ENCODE assay signal across 8 cellular contexts in genomic region chr17:38559025-38559879, GRCh38. TPM values are rescaled to one million over a fixed set of nuclear protein-coding genes. Genes with fewer than 3 reads are reported as not detected.
DNase-seq lines count a peak whose midpoint lies in the region; ATAC-seq and TF ChIP-seq lines count a peak whose summit lies in the region.

No MANE protein-coding gene starts in this region.

- peak; percentile 94 for DNase-seq in CD1c-positive myeloid dendritic cell (ENCODE audit: extremely low spot score)
- DNase-seq in Karpas-422 = peak; percentile 94
- peak; percentile 77 to 81 for DNase-seq in activated T-helper 1 cell treated with anti-CD3 and anti-CD28 coated beads, Interleukin-2, amount 50 U/mL, for 16 hours (ENCODE audit: low read depth in 1 of 2, low spot score in 1 of 2)
- DNase-seq in fibroblast of villous mesenchyme (ENCODE audit: low read depth) = peak; percentile 67
- no peak for DNase-seq in osteocyte (ENCODE audit: extremely low spot score, unreplicated experiment)
- DNase-seq in thoracic aorta (ENCODE audit: low spot score) = no peak

- H3K27ac ChIP-seq in Karpas-422 (ENCODE audit: low read length) (no peak overlapping the region), thoracic aorta (no peak overlapping the region)

- H3K4me1 ChIP-seq in Karpas-422 (ENCODE audit: low read length) (peaks cover 29% of the 10 kb centered on the region), thoracic aorta (ENCODE audit: control insufficient read depth in 1 of 2, low read depth in 2 of 2) (peaks cover 17 to 36% of the 10 kb centered on the region in 2 donors)

- peaks cover 7% of the 10 kb centered on the region; the same call in 1 of the 2 replicates for H4K20me1 ChIP-seq in Karpas-422 (ENCODE audit: insufficient read depth, low read depth, low read length)

- H3K27me3 ChIP-seq in Karpas-422 (ENCODE audit: low read length) (no peaks in the 10 kb centered on the region), thoracic aorta (replicated peaks; ENCODE audit: insufficient read depth) (peaks cover 22% of the 10 kb centered on the region)

- H3K36me3 ChIP-seq in Karpas-422 (ENCODE audit: insufficient read depth, low read length) (no peaks in the 10 kb centered on the region), thoracic aorta (no peaks in the 10 kb centered on the region)

- no peaks in the 10 kb centered on the region for H3K79me2 ChIP-seq in Karpas-422 (ENCODE audit: low read length)

- H3K4me2 ChIP-seq in Karpas-422 (ENCODE audit: low read depth, low read length, poor library complexity, severe bottlenecking) = peak overlapping the region; percentile 83

- H3K27ac Mint-ChIP-seq in osteocyte (ENCODE audit: unreplicated experiment) = no peak overlapping the region

- peak overlapping the region; percentile 70 for H3K4me3 ChIP-seq in Karpas-422 (ENCODE audit: low read length)
- H3K4me3 ChIP-seq in fibroblast of villous mesenchyme (ENCODE audit: low read depth, low read length) = peak overlapping the region; percentile 56
- H3K4me3 ChIP-seq in thoracic aorta = peak overlapping the region; percentile 67

- H3K4me1 Mint-ChIP-seq in osteocyte (ENCODE audit: unreplicated experiment) = peaks cover 14% of the 10 kb centered on the region

- no peaks in the 10 kb centered on the region for H3K9me3 ChIP-seq in Karpas-422 (ENCODE audit: low read length)
- no peaks in the 10 kb centered on the region for H3K9me3 ChIP-seq in thoracic aorta

- TF ChIP-seq CTCF in fibroblast of villous mesenchyme (IDR thresholded peaks at IDR 0.05; ENCODE audit: insufficient read depth, low read depth, low read length) (no peak), osteocyte (IDR thresholded peaks at IDR 0.05) (no peak), thoracic aorta (IDR thresholded peaks at IDR 0.05) (no peak)

- H3K9ac ChIP-seq in Karpas-422 (ENCODE audit: low read length) = peak overlapping the region; percentile 62

- no peaks in the 10 kb centered on the region for H3K9me3 Mint-ChIP-seq in osteocyte (ENCODE audit: unreplicated experiment)

- peak overlapping the region; percentile 80 for H2AFZ ChIP-seq in Karpas-422 (ENCODE audit: low read length)

- peak overlapping the region; percentile 75 for H3K4me3 Mint-ChIP-seq in osteocyte (ENCODE audit: unreplicated experiment)

- ATAC-seq in GM21381 (IDR thresholded peaks at IDR 0.05; ENCODE audit: unreplicated experiment) = peak; percentile 66
- ATAC-seq in thoracic aorta (ENCODE audit: insufficient number of reproducible peaks, low FRiP score, low read depth) = no peak

- no peaks in the 10 kb centered on the region for H3K9me2 ChIP-seq in Karpas-422 (replicated peaks; ENCODE audit: insufficient read depth, low read length)

- H3K36me3 Mint-ChIP-seq in osteocyte (ENCODE audit: unreplicated experiment) = no peaks in the 10 kb centered on the region

- peaks cover 59% of the 10 kb centered on the region for H3K27me3 Mint-ChIP-seq in osteocyte (ENCODE audit: unreplicated experiment)

TF ChIP-seq in PFSK-1, 5 proteins besides CTCF, POLR2A, EP300 and RAD21:
- TF ChIP-seq TAF1 (IDR thresholded peaks at IDR 0.05; ENCODE audit: borderline replicate concordance, insufficient read depth, low read length) = no peak
- peak; percentile 48 for TF ChIP-seq FOXP2 (optimal IDR thresholded peaks at IDR 0.05; ENCODE audit: borderline replicate concordance, extremely low read depth, extremely low read length, insufficient read depth)
- no peak for TF ChIP-seq POLR2AphosphoS5 (IDR thresholded peaks at IDR 0.05; ENCODE audit: low read depth, low read length)
- no peak for TF ChIP-seq REST (IDR thresholded peaks at IDR 0.05; ENCODE audit: insufficient read depth in 1 of 2, low read depth in 2 of 2, low read length in 2 of 2)
- no peak for TF ChIP-seq SIN3A (IDR thresholded peaks at IDR 0.05; ENCODE audit: borderline replicate concordance, insufficient read depth, low read length)

RNA-seq across cellular contexts. Expression of gene SRCIN1, which starts 46.5 kb away (rescaled TPM):
- 0.14 and 0.86 TPM in 2 replicates for total RNA-seq in Karpas-422 (2014; rRNA removed; shearing (Covaris generic); ENCODE audit: low replicate concordance)
- polyA plus RNA-seq in PFSK-1 (2012; ENCODE audit: insufficient read length, low read depth) = 9.5 TPM
- total RNA-seq in fibroblast of villous mesenchyme = not detected in 2 replicates
- total RNA-seq in osteocyte = 0.05 TPM in 1 of 2 replicates, not detected in the other
- total RNA-seq in thoracic aorta = not detected

Comparison
In these comparisons a context has a peak if more than half of its experiments do, and no peak if none do; other contexts are left out.
1. DNase-seq: peak in CD1c-positive myeloid dendritic cell (single experiment), Karpas-422 (single experiment), activated T-helper 1 cell treated with anti-CD3 and anti-CD28 coated beads, Interleukin-2, amount 50 U/mL, for 16 hours (2 of 2) and fibroblast of villous mesenchyme (single experiment); none in osteocyte (single experiment) and thoracic aorta (single experiment).
2. Peak in every context shown above with its lines, with median percentiles within 50 percentile points of each other: H3K4me3 ChIP-seq.